ENCODE assay signal across 8 cellular contexts in the genomic region with DNA sequence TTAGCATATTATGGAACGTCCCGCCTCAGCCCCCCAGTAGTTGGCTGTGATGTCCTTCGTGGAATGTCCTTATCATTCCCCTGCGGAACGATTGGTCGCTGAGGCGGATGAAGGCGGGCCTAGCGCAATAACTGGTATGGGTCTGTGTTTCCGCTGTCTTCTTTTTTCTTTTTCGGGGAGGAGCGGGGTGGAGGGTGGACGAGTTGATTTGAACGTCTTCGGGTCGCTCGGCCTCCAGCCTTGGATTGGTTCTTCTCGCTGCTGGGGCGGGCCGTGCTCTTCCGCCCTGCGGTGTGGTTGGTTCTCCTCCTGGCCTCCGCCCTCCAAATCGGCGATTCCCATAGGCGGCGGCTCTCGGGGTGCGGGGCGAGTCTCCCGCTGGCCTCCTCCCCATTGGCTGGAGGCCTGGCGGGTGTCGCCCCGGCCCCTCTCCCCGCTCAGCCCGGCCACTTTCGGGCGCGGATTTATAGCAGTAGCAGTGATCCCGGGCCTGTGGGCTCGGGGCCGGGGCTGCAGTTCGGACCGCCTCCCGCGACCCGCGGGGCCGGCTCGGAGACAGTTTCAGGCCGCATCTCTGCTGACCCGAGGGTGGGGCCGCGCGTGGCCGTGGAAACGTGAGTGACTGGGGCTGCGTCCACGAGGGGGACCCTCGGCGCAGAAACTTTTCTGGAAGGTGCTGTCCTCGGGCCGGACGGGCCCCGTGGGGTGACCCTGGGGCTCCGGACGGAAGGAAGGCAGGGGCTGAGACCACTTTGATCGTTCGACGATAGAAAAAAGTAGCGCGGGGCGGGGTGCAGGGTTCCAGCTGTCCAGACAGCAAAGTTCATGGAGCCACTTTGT. TPM values are rescaled to one million over a fixed set of nuclear protein-coding genes. Genes with fewer than 3 reads are reported as not detected.
DNase-seq lines count a peak whose midpoint lies in the region; ATAC-seq and TF ChIP-seq lines count a peak whose summit lies in the region.

No MANE protein-coding gene starts in this region.

- H3K27ac Mint-ChIP-seq in activated T-cell treated with anti-CD3 and anti-CD28 coated beads, Interleukin-2, amount 50 U/mL, for 72 hours = peak overlapping the region; percentile 99

- H3K27ac ChIP-seq in KMS-11 (peak overlapping the region; percentile 38; the same call in 1 of the 2 replicates), muscle layer of colon (ENCODE audit: low read depth, low read length) (peak overlapping the region; percentile 86)

- H3K4me2 ChIP-seq in KMS-11 = peak overlapping the region; percentile 58

- H3K27me3 ChIP-seq in KMS-11 (ENCODE audit: insufficient read depth, low read depth) (no peaks in the 10 kb centered on the region), muscle layer of colon (ENCODE audit: control insufficient read depth in 1 of 2, insufficient read depth in 2 of 2, low read length in 2 of 2) (no peaks in the 10 kb centered on the region)

- H3K9me3 Mint-ChIP-seq in activated T-cell treated with anti-CD3 and anti-CD28 coated beads, Interleukin-2, amount 50 U/mL, for 72 hours = no peaks in the 10 kb centered on the region

- H3K36me3 ChIP-seq in KMS-11 (ENCODE audit: insufficient read depth) = no peaks in the 10 kb centered on the region
- no peaks in the 10 kb centered on the region for H3K36me3 ChIP-seq in muscle layer of colon (ENCODE audit: insufficient read depth, low read length)

- peaks cover 34% of the 10 kb centered on the region for H3K79me2 ChIP-seq in KMS-11 (ENCODE audit: insufficient read depth, low read depth)

- peak overlapping the region; percentile 44 for H2AFZ ChIP-seq in KMS-11 (ENCODE audit: low read depth)

- no peaks in the 10 kb centered on the region for H4K20me1 ChIP-seq in KMS-11 (ENCODE audit: insufficient read depth)

- peaks cover 38% of the 10 kb centered on the region for H3K4me1 Mint-ChIP-seq in activated T-cell treated with anti-CD3 and anti-CD28 coated beads, Interleukin-2, amount 50 U/mL, for 72 hours (ENCODE audit: low read depth)

- H3K36me3 Mint-ChIP-seq in activated T-cell treated with anti-CD3 and anti-CD28 coated beads, Interleukin-2, amount 50 U/mL, for 72 hours (ENCODE audit: insufficient read depth in 2 of 2) = peaks cover 6 to 10% of the 10 kb centered on the region in 2 donors

- ATAC-seq in GM21786 (IDR thresholded peaks at IDR 0.05; ENCODE audit: unreplicated experiment) = peak; percentile 56
- ATAC-seq in activated T-cell treated with anti-CD3 and anti-CD28 coated beads, Interleukin-2, amount 50 U/mL, for 72 hours (replicated peaks in 1 of 2) = peak; percentile 64 to 66
- ATAC-seq in esophagus mucosa = peak; percentile 83

- H3K4me3 ChIP-seq in KMS-11 (IDR thresholded peaks at IDR 0.05; ENCODE audit: insufficient read depth, low read depth, low read length) = no peak overlapping the region
- peak overlapping the region; percentile 89 for H3K4me3 ChIP-seq in muscle layer of colon (ENCODE audit: low read depth in 1 of 2, low read length in 2 of 2)

- no peaks in the 10 kb centered on the region for H3K27me3 Mint-ChIP-seq in activated T-cell treated with anti-CD3 and anti-CD28 coated beads, Interleukin-2, amount 50 U/mL, for 72 hours (ENCODE audit: low read depth)

- no peak for TF ChIP-seq CTCF in KMS-11 (conservative IDR thresholded peaks at IDR 0.05; ENCODE audit: low read depth, low read length)

- no peaks in the 10 kb centered on the region for H3K9me3 ChIP-seq in muscle layer of colon (ENCODE audit: low read length)

- H3K9ac ChIP-seq in KMS-11 = peak overlapping the region; percentile 63; the same call in 1 of the 2 replicates
- peak overlapping the region; percentile 95 for H3K9ac ChIP-seq in muscle layer of colon (ENCODE audit: low read length)

- peak; percentile 100 for DNase-seq in DMS79 treated with DMSO at 0.1 percent for 48 hours (lab: John Stamatoyannopoulos, UW)
- peak; percentile 95 to 97 for DNase-seq in activated T-cell treated with anti-CD3 and anti-CD28 coated beads, Interleukin-2, amount 50 U/mL, for 72 hours
- DNase-seq in stimulated activated CD8-positive, alpha-beta memory T cell treated with anti-CD3 and anti-CD28 coated beads, Interleukin-7, amount 100 ng/mL, for 1 hour (ENCODE audit: low read depth in 2 of 2) = peak; percentile 86 to 87

- peak overlapping the region; percentile 96 for H3K4me3 Mint-ChIP-seq in activated T-cell treated with anti-CD3 and anti-CD28 coated beads, Interleukin-2, amount 50 U/mL, for 72 hours

- peaks cover 18% of the 10 kb centered on the region for H3K4me1 ChIP-seq in KMS-11 (ENCODE audit: low read depth, poor library complexity, severe bottlenecking)
- H3K4me1 ChIP-seq in muscle layer of colon (ENCODE audit: insufficient read depth, low read length) = peaks cover 21% of the 10 kb centered on the region

TF ChIP-seq in PFSK-1, 5 proteins besides CTCF, POLR2A, EP300 and RAD21:
- TF ChIP-seq SIN3A (IDR thresholded peaks at IDR 0.05; ENCODE audit: borderline replicate concordance, insufficient read depth, low read length) (peak; percentile 29; the same call in 1 of the 2 replicates), TAF1 (IDR thresholded peaks at IDR 0.05; ENCODE audit: borderline replicate concordance, insufficient read depth, low read length) (0 out of 2 replicates have a peak, but pooled peaks have one; percentile 50), FOXP2 (optimal IDR thresholded peaks at IDR 0.05; ENCODE audit: borderline replicate concordance, extremely low read depth, extremely low read length, insufficient read depth) (no peak), REST (IDR thresholded peaks at IDR 0.05; ENCODE audit: insufficient read depth in 1 of 2, low read depth in 2 of 2, low read length in 2 of 2) (0 out of 4 replicates have a peak, but pooled peaks of 1 of the 2 experiments have one; percentile 13), POLR2AphosphoS5 (IDR thresholded peaks at IDR 0.05; ENCODE audit: low read depth, low read length) (peak; percentile 64)

RNA-seq across cellular contexts. Expression of gene ING1, which starts 2.1 kb away (rescaled TPM):
- 20.9 TPM for polyA plus RNA-seq in PFSK-1 (2012; ENCODE audit: insufficient read length, low read depth)
- total RNA-seq in activated T-cell treated with anti-CD3 and anti-CD28 coated beads, Interleukin-2, amount 50 U/mL, for 72 hours = 10 to 100 TPM; 19.9 to 24.2 TPM
- 4.3 TPM for total RNA-seq in esophagus mucosa

RNA-seq across cellular contexts. Expression of gene CARS2, which starts 9.7 kb away (rescaled TPM):
- 40.4 TPM for polyA plus RNA-seq in PFSK-1 (2012; ENCODE audit: insufficient read length, low read depth)
- 10 to 100 TPM; 42.3 to 59.3 TPM for total RNA-seq in activated T-cell treated with anti-CD3 and anti-CD28 coated beads, Interleukin-2, amount 50 U/mL, for 72 hours
- total RNA-seq in esophagus mucosa = 35.5 TPM
